1 cellular context compared by ENCODE assay signal in the genomic region with DNA sequence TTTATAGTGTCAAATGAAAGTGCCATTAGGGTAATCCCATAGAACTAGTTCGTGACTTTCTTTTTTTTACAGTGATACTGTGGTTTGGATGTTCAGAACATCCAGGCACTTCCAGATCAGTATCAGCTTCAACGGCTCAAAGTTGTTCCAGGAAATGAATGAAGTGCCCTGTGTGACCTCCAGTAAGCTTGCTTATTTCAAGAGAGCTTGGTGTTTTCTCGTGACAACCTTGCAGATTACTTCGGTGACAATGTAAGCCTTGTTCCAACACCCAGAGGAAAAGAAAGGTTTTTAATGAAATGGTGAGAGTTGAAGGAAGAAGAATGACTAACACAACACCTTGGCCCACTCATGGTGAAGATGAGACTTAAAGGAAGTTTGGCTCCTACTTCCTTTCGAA.
TF ChIP-seq lines count a peak whose summit lies in the region.

No MANE protein-coding gene starts in this region.

TF ChIP-seq in H1, 55 proteins besides CTCF, POLR2A, EP300 and RAD21 (continued from another document):
- no peak for TF ChIP-seq SIX5 (IDR thresholded peaks at IDR 0.05; ENCODE audit: low read depth, low read length)
- TF ChIP-seq RBBP5 (IDR thresholded peaks at IDR 0.05; ENCODE audit: borderline replicate concordance, low read depth, low read length): no peak
- TF ChIP-seq RFX5 (IDR thresholded peaks at IDR 0.05; ENCODE audit: borderline replicate concordance, low read depth, low read length): no peak
- TF ChIP-seq YY1 (IDR thresholded peaks at IDR 0.05; ENCODE audit: low read depth, low read length): no peak
- TF ChIP-seq TBP (IDR thresholded peaks at IDR 0.05; ENCODE audit: low read depth, low read length): no peak
- TF ChIP-seq, protein P1, sequence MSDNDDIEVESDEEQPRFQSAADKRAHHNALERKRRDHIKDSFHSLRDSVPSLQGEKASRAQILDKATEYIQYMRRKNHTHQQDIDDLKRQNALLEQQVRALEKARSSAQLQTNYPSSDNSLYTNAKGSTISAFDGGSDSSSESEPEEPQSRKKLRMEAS (IDR thresholded peaks at IDR 0.05): no peak
- no peak for TF ChIP-seq SP4 (IDR thresholded peaks at IDR 0.05; ENCODE audit: low read length)
- no peak for TF ChIP-seq CTBP2 (IDR thresholded peaks at IDR 0.05; ENCODE audit: borderline replicate concordance, insufficient read depth, insufficient read length, low read length)
- no peak for TF ChIP-seq RNF2 (IDR thresholded peaks at IDR 0.05; ENCODE audit: borderline replicate concordance, low read depth, low read length, missing control alignments, poor library complexity, severe bottlenecking)
- TF ChIP-seq, protein P2, sequence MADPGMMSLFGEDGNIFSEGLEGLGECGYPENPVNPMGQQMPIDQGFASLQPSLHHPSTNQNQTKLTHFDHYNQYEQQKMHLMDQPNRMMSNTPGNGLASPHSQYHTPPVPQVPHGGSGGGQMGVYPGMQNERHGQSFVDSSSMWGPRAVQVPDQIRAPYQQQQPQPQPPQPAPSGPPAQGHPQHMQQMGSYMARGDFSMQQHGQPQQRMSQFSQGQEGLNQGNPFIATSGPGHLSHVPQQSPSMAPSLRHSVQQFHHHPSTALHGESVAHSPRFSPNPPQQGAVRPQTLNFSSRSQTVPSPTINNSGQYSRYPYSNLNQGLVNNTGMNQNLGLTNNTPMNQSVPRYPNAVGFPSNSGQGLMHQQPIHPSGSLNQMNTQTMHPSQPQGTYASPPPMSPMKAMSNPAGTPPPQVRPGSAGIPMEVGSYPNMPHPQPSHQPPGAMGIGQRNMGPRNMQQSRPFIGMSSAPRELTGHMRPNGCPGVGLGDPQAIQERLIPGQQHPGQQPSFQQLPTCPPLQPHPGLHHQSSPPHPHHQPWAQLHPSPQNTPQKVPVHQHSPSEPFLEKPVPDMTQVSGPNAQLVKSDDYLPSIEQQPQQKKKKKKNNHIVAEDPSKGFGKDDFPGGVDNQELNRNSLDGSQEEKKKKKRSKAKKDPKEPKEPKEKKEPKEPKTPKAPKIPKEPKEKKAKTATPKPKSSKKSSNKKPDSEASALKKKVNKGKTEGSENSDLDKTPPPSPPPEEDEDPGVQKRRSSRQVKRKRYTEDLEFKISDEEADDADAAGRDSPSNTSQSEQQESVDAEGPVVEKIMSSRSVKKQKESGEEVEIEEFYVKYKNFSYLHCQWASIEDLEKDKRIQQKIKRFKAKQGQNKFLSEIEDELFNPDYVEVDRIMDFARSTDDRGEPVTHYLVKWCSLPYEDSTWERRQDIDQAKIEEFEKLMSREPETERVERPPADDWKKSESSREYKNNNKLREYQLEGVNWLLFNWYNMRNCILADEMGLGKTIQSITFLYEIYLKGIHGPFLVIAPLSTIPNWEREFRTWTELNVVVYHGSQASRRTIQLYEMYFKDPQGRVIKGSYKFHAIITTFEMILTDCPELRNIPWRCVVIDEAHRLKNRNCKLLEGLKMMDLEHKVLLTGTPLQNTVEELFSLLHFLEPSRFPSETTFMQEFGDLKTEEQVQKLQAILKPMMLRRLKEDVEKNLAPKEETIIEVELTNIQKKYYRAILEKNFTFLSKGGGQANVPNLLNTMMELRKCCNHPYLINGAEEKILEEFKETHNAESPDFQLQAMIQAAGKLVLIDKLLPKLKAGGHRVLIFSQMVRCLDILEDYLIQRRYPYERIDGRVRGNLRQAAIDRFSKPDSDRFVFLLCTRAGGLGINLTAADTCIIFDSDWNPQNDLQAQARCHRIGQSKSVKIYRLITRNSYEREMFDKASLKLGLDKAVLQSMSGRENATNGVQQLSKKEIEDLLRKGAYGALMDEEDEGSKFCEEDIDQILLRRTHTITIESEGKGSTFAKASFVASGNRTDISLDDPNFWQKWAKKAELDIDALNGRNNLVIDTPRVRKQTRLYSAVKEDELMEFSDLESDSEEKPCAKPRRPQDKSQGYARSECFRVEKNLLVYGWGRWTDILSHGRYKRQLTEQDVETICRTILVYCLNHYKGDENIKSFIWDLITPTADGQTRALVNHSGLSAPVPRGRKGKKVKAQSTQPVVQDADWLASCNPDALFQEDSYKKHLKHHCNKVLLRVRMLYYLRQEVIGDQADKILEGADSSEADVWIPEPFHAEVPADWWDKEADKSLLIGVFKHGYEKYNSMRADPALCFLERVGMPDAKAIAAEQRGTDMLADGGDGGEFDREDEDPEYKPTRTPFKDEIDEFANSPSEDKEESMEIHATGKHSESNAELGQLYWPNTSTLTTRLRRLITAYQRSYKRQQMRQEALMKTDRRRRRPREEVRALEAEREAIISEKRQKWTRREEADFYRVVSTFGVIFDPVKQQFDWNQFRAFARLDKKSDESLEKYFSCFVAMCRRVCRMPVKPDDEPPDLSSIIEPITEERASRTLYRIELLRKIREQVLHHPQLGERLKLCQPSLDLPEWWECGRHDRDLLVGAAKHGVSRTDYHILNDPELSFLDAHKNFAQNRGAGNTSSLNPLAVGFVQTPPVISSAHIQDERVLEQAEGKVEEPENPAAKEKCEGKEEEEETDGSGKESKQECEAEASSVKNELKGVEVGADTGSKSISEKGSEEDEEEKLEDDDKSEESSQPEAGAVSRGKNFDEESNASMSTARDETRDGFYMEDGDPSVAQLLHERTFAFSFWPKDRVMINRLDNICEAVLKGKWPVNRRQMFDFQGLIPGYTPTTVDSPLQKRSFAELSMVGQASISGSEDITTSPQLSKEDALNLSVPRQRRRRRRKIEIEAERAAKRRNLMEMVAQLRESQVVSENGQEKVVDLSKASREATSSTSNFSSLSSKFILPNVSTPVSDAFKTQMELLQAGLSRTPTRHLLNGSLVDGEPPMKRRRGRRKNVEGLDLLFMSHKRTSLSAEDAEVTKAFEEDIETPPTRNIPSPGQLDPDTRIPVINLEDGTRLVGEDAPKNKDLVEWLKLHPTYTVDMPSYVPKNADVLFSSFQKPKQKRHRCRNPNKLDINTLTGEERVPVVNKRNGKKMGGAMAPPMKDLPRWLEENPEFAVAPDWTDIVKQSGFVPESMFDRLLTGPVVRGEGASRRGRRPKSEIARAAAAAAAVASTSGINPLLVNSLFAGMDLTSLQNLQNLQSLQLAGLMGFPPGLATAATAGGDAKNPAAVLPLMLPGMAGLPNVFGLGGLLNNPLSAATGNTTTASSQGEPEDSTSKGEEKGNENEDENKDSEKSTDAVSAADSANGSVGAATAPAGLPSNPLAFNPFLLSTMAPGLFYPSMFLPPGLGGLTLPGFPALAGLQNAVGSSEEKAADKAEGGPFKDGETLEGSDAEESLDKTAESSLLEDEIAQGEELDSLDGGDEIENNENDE (IDR thresholded peaks at IDR 0.05; ENCODE audit: insufficient replicate concordance, low read length): no peak
